In the genomic region with DNA sequence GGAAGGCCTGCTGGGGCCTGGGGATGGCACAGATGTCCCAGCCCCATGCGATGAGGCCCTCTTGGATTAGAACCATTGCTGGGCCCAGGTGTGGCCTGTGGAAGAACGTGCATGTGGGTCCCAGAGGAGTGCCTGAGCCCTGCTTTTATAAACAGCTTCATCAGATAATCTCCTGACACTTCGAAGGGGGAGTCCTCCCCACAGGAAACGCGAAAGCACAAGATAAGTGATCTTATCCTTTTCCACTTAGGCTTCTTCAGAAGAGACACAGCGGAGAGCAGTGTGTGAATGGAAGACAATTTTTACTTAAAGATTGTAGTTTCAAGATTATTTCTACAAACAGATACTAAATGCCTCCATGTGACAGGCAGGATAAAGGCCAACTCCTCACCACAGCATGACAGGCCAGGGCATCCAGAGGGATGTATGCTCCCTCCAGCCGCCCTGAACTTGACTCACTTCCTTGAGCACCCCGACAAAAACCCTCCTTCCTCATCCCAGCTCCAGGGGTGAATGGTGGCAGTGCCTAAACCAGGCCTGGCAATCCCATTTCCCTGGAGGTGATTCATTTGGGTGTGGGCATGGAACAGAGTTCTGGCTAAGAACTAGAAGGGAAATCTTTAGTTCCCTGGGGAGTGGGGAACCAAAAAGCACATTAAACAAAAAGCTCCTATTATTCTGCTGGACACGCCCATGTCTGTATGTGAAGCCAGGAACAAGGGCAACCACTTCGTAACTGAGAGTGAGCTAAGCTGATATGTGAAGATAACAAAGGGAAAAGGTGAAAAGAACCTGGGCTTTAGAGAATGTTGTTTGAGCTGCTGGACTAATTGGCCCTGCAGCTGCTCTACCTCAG, we compare ENCODE assay signal across 13 cellular contexts. TPM values are rescaled to one million over a fixed set of nuclear protein-coding genes. Genes with fewer than 3 reads are reported as not detected.
DNase-seq lines count a peak whose midpoint lies in the region; ATAC-seq, FAIRE-seq and TF ChIP-seq lines count a peak whose summit lies in the region.
"Had no signal": no experiment of that assay in that cellular context is flagged by ENCODE, and none has a peak within 500 bp of the region (broad histone marks: within the 10 kb centered on the region; RNA-seq: fewer than 3 reads in every experiment).

No MANE protein-coding gene starts in this region.

- peak; percentile 90 for DNase-seq in A172 (ENCODE audit: low spot score)
- DNase-seq in H54 (ENCODE audit: insufficient read length, low spot score) = peak; percentile 65
- DNase-seq in NCI-H524 treated with DMSO at 0.1 percent for 48 hours (lab: John Stamatoyannopoulos, UW) = peak; percentile 36
- DNase-seq in epithelial cell of prostate (ENCODE audit: low read depth, low spot score) = peak; percentile 22
- no peak for DNase-seq in NOMO-1 treated with DMSO at 0.1 percent for 48 hours (lab: John Stamatoyannopoulos, UW; ENCODE audit: unreplicated experiment)
- DNase-seq in GM19239 (ENCODE audit: insufficient read length, low spot score) = no peak
- DNase-seq: activated CD8-positive, alpha-beta T cell treated with anti-CD3 and anti-CD28 coated beads for 36 hours; BE2C; immature natural killer cell; naive thymus-derived CD8-positive, alpha-beta T cell; NCI-H2029 had no signal

- no peak for TF ChIP-seq POLR2A in H54 (IDR thresholded peaks at IDR 0.05; ENCODE audit: low read depth, low read length)

- peak overlapping the region; percentile 16 for H3K27ac ChIP-seq in epithelial cell of prostate

- no peak for ATAC-seq in HG03025 (IDR thresholded peaks at IDR 0.05; ENCODE audit: low FRiP score, unreplicated experiment)
- ATAC-seq in GM18517 (IDR thresholded peaks at IDR 0.05; ENCODE audit: unreplicated experiment) = no peak
- ATAC-seq: activated CD8-positive, alpha-beta T cell treated with anti-CD3 and anti-CD28 coated beads for 36 hours; naive thymus-derived CD8-positive, alpha-beta T cell had no signal

- FAIRE-seq in H54 (lab: Jason Lieb, UNC) (peak; percentile 88), GM19239 (lab: Jason Lieb, UNC) (no peak)

RNA-seq across cellular contexts. Expression of a gene that starts 56.2 kb away (rescaled TPM):
- total RNA-seq in A172 (2014; rRNA removed; shearing (Covaris generic)) = 0.43 and 0.91 TPM in 2 replicates
- total RNA-seq: activated CD8-positive, alpha-beta T cell treated with anti-CD3 and anti-CD28 coated beads for 36 hours; naive thymus-derived CD8-positive, alpha-beta T cell had no signal

Comparison
In these comparisons a context has a peak if more than half of its experiments do, and no peak if none do; other contexts are left out.
1. DNase-seq: peak in A172 (single experiment), H54 (single experiment), NCI-H524 treated with DMSO at 0.1 percent for 48 hours (single experiment) and epithelial cell of prostate (single experiment); none in NOMO-1 treated with DMSO at 0.1 percent for 48 hours (single experiment) and GM19239 (single experiment).